32 cellular contexts compared by ENCODE assay signal in the genomic region with DNA sequence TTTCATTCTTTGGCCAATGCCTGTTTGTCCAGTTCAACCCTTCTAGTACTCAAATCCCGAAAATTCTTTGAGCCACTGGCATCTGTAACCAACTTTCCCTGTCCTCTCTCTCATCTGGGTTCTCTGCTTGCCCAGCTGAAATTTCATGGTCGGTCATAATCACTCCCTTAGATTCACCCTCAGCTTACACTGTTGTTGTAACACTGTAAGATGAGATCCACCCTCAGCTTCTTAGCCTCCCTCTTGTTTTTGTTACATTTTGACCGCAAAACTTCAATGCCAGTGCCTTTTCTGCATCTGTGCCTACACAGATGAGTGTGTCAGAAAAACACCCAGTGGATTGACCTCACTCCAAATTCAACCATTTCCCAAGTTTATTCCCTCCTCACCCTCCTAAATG.
"Had no signal": no experiment of that assay in that cellular context is flagged by ENCODE, and none has a peak within 500 bp of the region (broad histone marks: within the 10 kb centered on the region; RNA-seq: fewer than 3 reads in every experiment).

No MANE protein-coding gene starts in this region.

- H3K9me3 ChIP-seq: adrenal gland, body of pancreas, breast epithelium had no signal

- DNase-seq: activated B cell treated with CpG ODN at 0.5 μM for 24 hours; activated CD4-positive, alpha-beta memory T cell treated with anti-CD3 and anti-CD28 coated beads for 36 hours; activated CD4-positive, alpha-beta T cell treated with anti-CD3 and anti-CD28 coated beads for 4 hours; activated CD4-positive, alpha-beta T cell treated with anti-CD3 and anti-CD28 coated beads, Interleukin-2, amount 10 ng/mL, durations not matched to agents 24 days and 14 days; activated CD4-positive, alpha-beta T cell treated with anti-CD3 and anti-CD28 coated beads, Interleukin-2, amount 50 U/mL, for 1 hour; activated CD4-positive, alpha-beta T cell treated with anti-CD3 and anti-CD28 coated beads, Interleukin-2, amount 50 U/mL, for 4 hours; activated CD4-positive, CD25-positive, alpha-beta regulatory T cell treated with anti-CD3 and anti-CD28 coated beads, Interleukin-2, amount 50 U/mL, for 72 hours; activated CD8-positive, alpha-beta memory T cell treated with anti-CD3 and anti-CD28 coated beads, Interleukin-2, amount 50 U/mL, for 4 hours; activated CD8-positive, alpha-beta T cell treated with anti-CD3 and anti-CD28 coated beads for 36 hours; activated effector memory CD4-positive, alpha-beta T cell treated with anti-CD3 and anti-CD28 coated beads, Interleukin-2, amount 50 U/mL, for 16 hours; activated gamma-delta T cell treated with Interleukin-2 at 50 U/mL for 16 hours; activated naive CD4-positive, alpha-beta T cell; activated naive CD4-positive, alpha-beta T cell treated with anti-CD3 and anti-CD28 coated beads for 36 hours; activated naive CD4-positive, alpha-beta T cell treated with anti-CD3 and anti-CD28 coated beads, Interleukin-2, amount 50 U/mL, for 16 hours; activated naive CD8-positive, alpha-beta T cell treated with anti-CD3 and anti-CD28 coated beads for 36 hours; activated T-cell treated with anti-CD3 and anti-CD28 coated beads for 4 hours; activated T-cell treated with anti-CD3 and anti-CD28 coated beads, Interleukin-2, amount 50 U/mL, for 1 hour; activated T-cell treated with anti-CD3 and anti-CD28 coated beads, Interleukin-2, amount 50 U/mL, for 4 hours; activated T-cell treated with anti-CD3 and anti-CD28 coated beads, Interleukin-2, amount 50 U/mL, for 72 hours; adrenal gland; amniotic stem cell; aorta; body of pancreas; brain microvascular endothelial cell; central memory CD4-positive, alpha-beta T cell; T-helper 1 cell; T-helper 2 cell; T-helper 9 cell had no signal

- H3K27ac ChIP-seq: adrenal gland, body of pancreas, brain microvascular endothelial cell, breast epithelium, VCaP had no signal

- H3K36me3 ChIP-seq: adrenal gland, brain microvascular endothelial cell, breast epithelium had no signal

- H3K27me3 ChIP-seq: adrenal gland, body of pancreas, brain microvascular endothelial cell, breast epithelium had no signal

- ATAC-seq: activated CD8-positive, alpha-beta T cell treated with anti-CD3 and anti-CD28 coated beads for 36 hours; activated naive CD4-positive, alpha-beta T cell treated with anti-CD3 and anti-CD28 coated beads, Interleukin-2, amount 50 U/mL, for 72 hours; activated T-cell treated with anti-CD3 and anti-CD28 coated beads, Interleukin-2, amount 50 U/mL, for 4 hours; activated T-cell treated with anti-CD3 and anti-CD28 coated beads, Interleukin-2, amount 50 U/mL, for 72 hours; activated T-helper 17 cell treated with anti-CD3 and anti-CD28 coated beads, Interleukin-2, amount 50 U/mL, for 72 hours; body of pancreas had no signal

- H3K4me1 ChIP-seq: adrenal gland, body of pancreas, breast epithelium had no signal

- H3K4me3 ChIP-seq: adrenal gland, body of pancreas, breast epithelium had no signal
